ENCODE assay signal across 19 cellular contexts in genomic region chr2:117537030-117537429, GRCh38.
"Had no signal": no experiment of that assay in that cellular context is flagged by ENCODE, and none has a peak within 500 bp of the region (broad histone marks: within the 10 kb centered on the region; RNA-seq: fewer than 3 reads in every experiment).

No MANE protein-coding gene starts in this region.

- H3K27me3 ChIP-seq: foreskin keratinocyte, neutrophil had no signal

- H3K4me1 ChIP-seq: foreskin keratinocyte had no signal

- ATAC-seq: activated CD8-positive, alpha-beta T cell treated with anti-CD3 and anti-CD28 coated beads, Interleukin-2, amount 10 ng/mL, durations not matched to agents 7 days and 5 days; activated T-cell treated with anti-CD3 and anti-CD28 coated beads, Interleukin-2, amount 50 U/mL, for 72 hours; foreskin keratinocyte; naive thymus-derived CD8-positive, alpha-beta T cell; stimulated activated effector memory CD8-positive, alpha-beta T cell treated with anti-CD3 and anti-CD28 coated beads, Interleukin-12 subunit alpha, Interleukin-12 subunit beta, amount 100 ng/mL, for 72 hours had no signal

- DNase-seq: activated CD4-positive, alpha-beta T cell treated with anti-CD3 and anti-CD28 coated beads, Interleukin-2, amount 10 ng/mL, durations not matched to agents 24 days and 14 days; activated CD4-positive, CD25-positive, alpha-beta regulatory T cell; activated CD8-positive, alpha-beta memory T cell treated with anti-CD3 and anti-CD28 coated beads, Interleukin-2, amount 50 U/mL, for 4 hours; activated CD8-positive, alpha-beta T cell treated with anti-CD3 and anti-CD28 coated beads, Interleukin-2, amount 10 ng/mL, durations not matched to agents 7 days and 5 days; activated gamma-delta T cell; activated T-cell treated with anti-CD3 and anti-CD28 coated beads, Interleukin-2, amount 50 U/mL, for 72 hours; amygdala; cortex of kidney; effector CD8-positive, alpha-beta T cell; foreskin keratinocyte; naive thymus-derived CD8-positive, alpha-beta T cell had no signal

- H3K36me3 ChIP-seq: neutrophil, thoracic aorta had no signal

- H3K36me3 Mint-ChIP-seq: activated naive CD8-positive, alpha-beta T cell; naive thymus-derived CD8-positive, alpha-beta T cell; stimulated activated effector memory CD8-positive, alpha-beta T cell treated with anti-CD3 and anti-CD28 coated beads, Interleukin-12 subunit alpha, Interleukin-12 subunit beta, amount 100 ng/mL, for 72 hours had no signal

- H3K4me1 Mint-ChIP-seq: activated CD4-positive, alpha-beta T cell treated with anti-CD3 and anti-CD28 coated beads, Interleukin-2, amount 10 ng/mL, durations not matched to agents 24 days and 14 days; brain; central memory CD8-positive, alpha-beta T cell; naive thymus-derived CD8-positive, alpha-beta T cell; stimulated activated effector memory CD8-positive, alpha-beta T cell treated with anti-CD3 and anti-CD28 coated beads, Interleukin-12 subunit alpha, Interleukin-12 subunit beta, amount 100 ng/mL, for 72 hours had no signal

- H3K4me3 Mint-ChIP-seq: activated CD4-positive, alpha-beta T cell treated with anti-CD3 and anti-CD28 coated beads, Interleukin-2, amount 10 ng/mL, durations not matched to agents 24 days and 14 days; activated CD8-positive, alpha-beta T cell treated with anti-CD3 and anti-CD28 coated beads, Interleukin-2, amount 10 ng/mL, durations not matched to agents 7 days and 5 days; activated naive CD8-positive, alpha-beta T cell; activated T-cell treated with anti-CD3 and anti-CD28 coated beads, Interleukin-2, amount 50 U/mL, for 72 hours; brain; central memory CD8-positive, alpha-beta T cell; naive thymus-derived CD8-positive, alpha-beta T cell; stimulated activated effector memory CD8-positive, alpha-beta T cell treated with anti-CD3 and anti-CD28 coated beads, Interleukin-12 subunit alpha, Interleukin-12 subunit beta, amount 100 ng/mL, for 72 hours; T-helper 1 cell treated with Interleukin-12 subunit alpha and Interleukin-12 subunit beta and Interleukin-4 antibody, amounts not matched to agents 30 μg/mL and 1 μg/mL, for 36 hours had no signal

- H3K27ac Mint-ChIP-seq: activated CD4-positive, alpha-beta T cell treated with anti-CD3 and anti-CD28 coated beads, Interleukin-2, amount 10 ng/mL, durations not matched to agents 24 days and 14 days; activated CD8-positive, alpha-beta T cell treated with anti-CD3 and anti-CD28 coated beads, Interleukin-2, amount 10 ng/mL, durations not matched to agents 7 days and 5 days; activated naive CD8-positive, alpha-beta T cell; activated T-cell treated with anti-CD3 and anti-CD28 coated beads, Interleukin-2, amount 50 U/mL, for 72 hours; naive thymus-derived CD8-positive, alpha-beta T cell; stimulated activated effector memory CD8-positive, alpha-beta T cell treated with anti-CD3 and anti-CD28 coated beads, Interleukin-12 subunit alpha, Interleukin-12 subunit beta, amount 100 ng/mL, for 72 hours; T-helper 1 cell treated with Interleukin-12 subunit alpha and Interleukin-12 subunit beta and Interleukin-4 antibody, amounts not matched to agents 30 μg/mL and 1 μg/mL, for 36 hours had no signal

- H3K4me3 ChIP-seq: lung, thoracic aorta had no signal

- H3K9me3 ChIP-seq: neutrophil, thoracic aorta had no signal

- H3K27me3 Mint-ChIP-seq: activated CD4-positive, alpha-beta T cell treated with anti-CD3 and anti-CD28 coated beads, Interleukin-2, amount 10 ng/mL, durations not matched to agents 24 days and 14 days; activated naive CD8-positive, alpha-beta T cell; brain; central memory CD8-positive, alpha-beta T cell; naive thymus-derived CD8-positive, alpha-beta T cell had no signal

- H3K27ac ChIP-seq: foreskin keratinocyte, neutrophil, thoracic aorta had no signal
